24 cellular contexts compared by ENCODE assay signal in the genomic region with DNA sequence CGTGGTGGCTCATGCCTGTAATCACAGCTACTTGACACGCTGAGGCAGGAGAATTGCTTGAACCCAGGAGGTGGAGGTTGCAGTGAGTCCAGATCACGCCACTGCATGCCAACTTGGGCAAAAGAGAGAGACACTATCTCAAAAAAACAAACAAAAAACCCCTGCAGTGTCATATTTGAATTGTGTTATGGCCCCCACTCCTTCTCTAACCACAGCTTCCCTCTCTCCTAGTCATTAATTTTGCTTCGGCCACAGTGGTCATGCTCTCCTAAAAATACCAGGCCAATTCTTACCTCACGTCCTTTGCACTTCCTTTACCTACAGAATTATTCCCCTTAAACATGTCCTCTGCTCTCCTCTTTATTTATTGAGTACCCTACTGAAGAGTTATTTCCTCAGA.
A peak's percentile ranks its signal among the peaks of the same experiment; 100 is the strongest.
DNase-seq lines count a peak whose midpoint lies in the region; ATAC-seq and TF ChIP-seq lines count a peak whose summit lies in the region.
"Had no signal": no experiment of that assay in that cellular context is flagged by ENCODE, and none has a peak within 500 bp of the region (broad histone marks: within the 10 kb centered on the region; RNA-seq: fewer than 3 reads in every experiment).

No MANE protein-coding gene starts in this region.

- no peaks in the 10 kb centered on the region for H3K27me3 ChIP-seq in tibial artery
- H3K27me3 ChIP-seq: SJSA1 had no signal

- peaks cover 0 to 3% (median under 1%) of the 10 kb centered on the region in 4 donors for H3K4me1 ChIP-seq in tibial artery
- H3K4me1 ChIP-seq: SJSA1 had no signal

- H3K9me3 ChIP-seq in tibial artery, result no peaks in the 10 kb centered on the region
- H3K9me3 ChIP-seq: SJSA1, thoracic aorta had no signal

- peak overlapping the region; percentile 2 for H3K4me3 Mint-ChIP-seq in memory B cell
- H3K4me3 Mint-ChIP-seq in effector memory CD8-positive, alpha-beta T cell, result peak overlapping the region in 1 of 2 donors; percentile 9
- H3K4me3 Mint-ChIP-seq: activated CD8-positive, alpha-beta memory T cell treated with anti-CD3 and anti-CD28 coated beads, Interleukin-2, amount 10 ng/mL, durations not matched to agents 7 days and 5 days; activated naive CD8-positive, alpha-beta T cell treated with anti-CD3 and anti-CD28 coated beads, Interleukin-2, amount 50 U/mL, for 24 hours; activated T-helper 17 cell treated with anti-CD3 and anti-CD28 coated beads, Interleukin-2, amount 50 U/mL, for 72 hours; HFFc6 had no signal

- ATAC-seq in GM18867 (IDR thresholded peaks at IDR 0.05; ENCODE audit: unreplicated experiment) (peak; percentile 35), HG02610 (IDR thresholded peaks at IDR 0.05; ENCODE audit: unreplicated experiment) (peak; percentile 72), memory B cell (ENCODE audit: low read depth) (peak; percentile 72)
- ATAC-seq in effector memory CD8-positive, alpha-beta T cell (replicated peaks), result no peak
- ATAC-seq: activated CD8-positive, alpha-beta memory T cell treated with anti-CD3 and anti-CD28 coated beads, Interleukin-2, amount 10 ng/mL, durations not matched to agents 7 days and 5 days; activated naive CD8-positive, alpha-beta T cell treated with anti-CD3 and anti-CD28 coated beads, Interleukin-2, amount 50 U/mL, for 24 hours; activated T-helper 17 cell treated with anti-CD3 and anti-CD28 coated beads, Interleukin-2, amount 50 U/mL, for 72 hours; left lobe of liver had no signal

- H3K4me1 Mint-ChIP-seq in memory B cell, result peaks cover 51% of the 10 kb centered on the region
- peaks cover 29 to 57% of the 10 kb centered on the region in 2 donors for H3K4me1 Mint-ChIP-seq in effector memory CD8-positive, alpha-beta T cell (ENCODE audit: low read depth in 2 of 2)

- H3K27ac ChIP-seq in tibial artery, result no peak overlapping the region
- H3K27ac ChIP-seq: PC-9, SJSA1, thoracic aorta had no signal

- intact Hi-C loops in tibial artery (cut with DNase I; ENCODE audit: low total_unique reads), result no loop called here

- H3K36me3 ChIP-seq in tibial artery, result no peaks in the 10 kb centered on the region
- H3K36me3 ChIP-seq: SJSA1, thoracic aorta had no signal

- no peak overlapping the region for H3K27ac Mint-ChIP-seq in memory B cell
- no peak overlapping the region for H3K27ac Mint-ChIP-seq in effector memory CD8-positive, alpha-beta T cell
- H3K27ac Mint-ChIP-seq: activated CD8-positive, alpha-beta memory T cell treated with anti-CD3 and anti-CD28 coated beads, Interleukin-2, amount 10 ng/mL, durations not matched to agents 7 days and 5 days; activated naive CD8-positive, alpha-beta T cell treated with anti-CD3 and anti-CD28 coated beads, Interleukin-2, amount 50 U/mL, for 24 hours; activated T-helper 17 cell treated with anti-CD3 and anti-CD28 coated beads, Interleukin-2, amount 50 U/mL, for 72 hours; HFFc6 had no signal

- no peaks in the 10 kb centered on the region for H3K27me3 Mint-ChIP-seq in memory B cell
- no peaks in the 10 kb centered on the region for H3K27me3 Mint-ChIP-seq in effector memory CD8-positive, alpha-beta T cell
- H3K27me3 Mint-ChIP-seq: activated CD8-positive, alpha-beta memory T cell treated with anti-CD3 and anti-CD28 coated beads, Interleukin-2, amount 10 ng/mL, durations not matched to agents 7 days and 5 days; activated naive CD8-positive, alpha-beta T cell treated with anti-CD3 and anti-CD28 coated beads, Interleukin-2, amount 50 U/mL, for 24 hours; activated T-helper 17 cell treated with anti-CD3 and anti-CD28 coated beads, Interleukin-2, amount 50 U/mL, for 72 hours had no signal

- no peak overlapping the region for H3K4me3 ChIP-seq in tibial artery
- H3K4me3 ChIP-seq: PC-9, SJSA1, thoracic aorta had no signal

- H3K9me3 Mint-ChIP-seq in memory B cell, result peaks cover 1% of the 10 kb centered on the region
- H3K9me3 Mint-ChIP-seq in effector memory CD8-positive, alpha-beta T cell, result no peaks in the 10 kb centered on the region
- H3K9me3 Mint-ChIP-seq: HFFc6 had no signal

- TF ChIP-seq CTCF in tibial artery (IDR thresholded peaks at IDR 0.05), result no peak

- DNase-seq in MV-4-11 (lab: John Stamatoyannopoulos, UW) (peak; percentile 23), memory B cell (ENCODE audit: low spot score in 2 of 2) (no peak), NCI-H2171 (lab: John Stamatoyannopoulos, UW) (no peak), tibial artery (no peak)
- no peak for DNase-seq in activated CD4-positive, alpha-beta T cell treated with anti-CD3 and anti-CD28 coated beads, Interleukin-2, amount 50 U/mL, for 4 hours
- DNase-seq in effector memory CD8-positive, alpha-beta T cell, result no peak
- DNase-seq: activated CD4-positive, CD25-positive, alpha-beta regulatory T cell treated with anti-CD3 and anti-CD28 coated beads, Interleukin-2, amount 50 U/mL, for 72 hours; activated CD8-positive, alpha-beta memory T cell treated with anti-CD3 and anti-CD28 coated beads, Interleukin-2, amount 10 ng/mL, durations not matched to agents 7 days and 5 days; activated naive CD8-positive, alpha-beta T cell treated with anti-CD3 and anti-CD28 coated beads, Interleukin-2, amount 50 U/mL, for 24 hours; AML-193; dermis blood vessel endothelial cell; foreskin melanocyte; GF-D8; HFFc6; NCI-H1092; NCI-H526 treated with DMSO at 0.1 percent for 48 hours; PC-9; T-helper 2 cell had no signal

- peaks cover 6% of the 10 kb centered on the region for H3K36me3 Mint-ChIP-seq in memory B cell
- no peaks in the 10 kb centered on the region for H3K36me3 Mint-ChIP-seq in effector memory CD8-positive, alpha-beta T cell (ENCODE audit: insufficient read depth)
